Comparison of ENCODE assay signal across 8 cellular contexts in genomic region chr4:184313710-184314659, GRCh38.
DNase-seq lines count a peak whose midpoint lies in the region; ATAC-seq and TF ChIP-seq lines count a peak whose summit lies in the region.

No MANE protein-coding gene starts in this region.

- TF ChIP-seq CTCF in gastroesophageal sphincter (IDR thresholded peaks at IDR 0.05) (no peak), mesothelial cell of epicardium (IDR thresholded peaks at IDR 0.05; ENCODE audit: unreplicated experiment) (no peak), BE2C (IDR thresholded peaks at IDR 0.05; ENCODE audit: low read depth, low read length) (no peak)

- 72 to 99% methylated on average over 11 to 13 of the region's 16 CpGs for WGBS in gastroesophageal sphincter (ENCODE audit: low coverage in 1 of 2), 2 donors

- no peak overlapping the region for H3K27ac ChIP-seq in gastroesophageal sphincter

- no peaks in the 10 kb centered on the region for H3K27me3 ChIP-seq in gastroesophageal sphincter
- no peaks in the 10 kb centered on the region for H3K27me3 ChIP-seq in BE2C

- no peaks in the 10 kb centered on the region for H3K36me3 Mint-ChIP-seq in mesothelial cell of epicardium

- H3K4me3 Mint-ChIP-seq in mesothelial cell of epicardium: no peak overlapping the region

- peak; percentile 57 for ATAC-seq in GM18499 (IDR thresholded peaks at IDR 0.05; ENCODE audit: insufficient read depth, unreplicated experiment)
- ATAC-seq in GM21381 (IDR thresholded peaks at IDR 0.05; ENCODE audit: unreplicated experiment): peak; percentile 63
- peak; percentile 64 for ATAC-seq in HG03460 (IDR thresholded peaks at IDR 0.05; ENCODE audit: unreplicated experiment)
- peak; percentile 24 for ATAC-seq in gastroesophageal sphincter

- H3K4me1 Mint-ChIP-seq in mesothelial cell of epicardium: no peaks in the 10 kb centered on the region

- no peaks in the 10 kb centered on the region for H3K36me3 ChIP-seq in gastroesophageal sphincter
- no peaks in the 10 kb centered on the region for H3K36me3 ChIP-seq in BE2C

- no peak for TF ChIP-seq POLR2A in gastroesophageal sphincter (IDR thresholded peaks at IDR 0.05)

- H3K4me3 ChIP-seq in gastroesophageal sphincter: no peak overlapping the region
- no peak overlapping the region for H3K4me3 ChIP-seq in BE2C (ENCODE audit: low read depth, low read length)

- no peaks in the 10 kb centered on the region for H3K9me3 Mint-ChIP-seq in mesothelial cell of epicardium

- H3K9me3 ChIP-seq in gastroesophageal sphincter: no peaks in the 10 kb centered on the region
- H3K9me3 ChIP-seq in BE2C: no peaks in the 10 kb centered on the region

- H3K27me3 Mint-ChIP-seq in mesothelial cell of epicardium (ENCODE audit: low read depth): no peaks in the 10 kb centered on the region

- DNase-seq in NCI-H2081 (lab: John Stamatoyannopoulos, UW): no peak
- DNase-seq in mesothelial cell of epicardium (ENCODE audit: low spot score in 2 of 2, unreplicated experiment in 2 of 2): no peak
- DNase-seq in BE2C: no peak
- DNase-seq in NCI-H1105 treated with DMSO at 0.1 percent for 48 hours (lab: John Stamatoyannopoulos, UW): no peak

- no peak overlapping the region for H3K27ac Mint-ChIP-seq in mesothelial cell of epicardium

- no peak for TF ChIP-seq EP300 in gastroesophageal sphincter (IDR thresholded peaks at IDR 0.05)

- H3K4me1 ChIP-seq in gastroesophageal sphincter (peaks cover 0 to 11% (median 0%) of the 10 kb centered on the region in 3 donors), BE2C (no peaks in the 10 kb centered on the region)
